In the genomic region with DNA sequence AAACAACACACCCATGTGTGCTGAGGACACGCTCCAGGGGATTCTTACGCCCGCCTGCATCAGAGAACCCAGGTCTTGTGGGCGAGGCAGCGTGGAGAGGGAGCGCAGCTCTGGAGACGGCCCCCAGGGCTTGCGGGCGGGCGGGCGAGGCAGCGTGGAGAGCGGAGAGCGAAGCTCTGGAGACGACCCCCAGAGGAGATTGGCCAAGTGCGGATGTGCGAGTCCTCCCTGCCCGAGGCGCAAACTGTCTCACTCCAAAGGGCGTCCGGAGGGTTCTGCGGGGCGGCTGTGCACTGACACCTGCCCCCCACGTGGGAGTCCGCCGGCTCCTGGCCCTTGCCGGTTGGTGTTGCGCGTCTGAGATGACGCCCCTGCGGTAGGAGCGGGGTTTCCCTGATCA, we compare ENCODE assay signal across 1 cellular context.
A peak's percentile ranks its signal among the peaks of the same experiment; 100 is the strongest.
TF ChIP-seq lines count a peak whose summit lies in the region.

No MANE protein-coding gene starts in this region.

TF ChIP-seq in HepG2, 621 proteins besides CTCF, POLR2A, EP300 and RAD21:
- TF ChIP-seq SAFB2 (CRISPR knock-in tag; IDR thresholded peaks at IDR 0.05; ENCODE audit: borderline replicate concordance, low read depth): no peak
- no peak for TF ChIP-seq ZNF7 (CRISPR knock-in tag; IDR thresholded peaks at IDR 0.05)
- no peak for TF ChIP-seq SIX1 (CRISPR knock-in tag; IDR thresholded peaks at IDR 0.05; ENCODE audit: borderline replicate concordance)
- TF ChIP-seq, protein P1, sequence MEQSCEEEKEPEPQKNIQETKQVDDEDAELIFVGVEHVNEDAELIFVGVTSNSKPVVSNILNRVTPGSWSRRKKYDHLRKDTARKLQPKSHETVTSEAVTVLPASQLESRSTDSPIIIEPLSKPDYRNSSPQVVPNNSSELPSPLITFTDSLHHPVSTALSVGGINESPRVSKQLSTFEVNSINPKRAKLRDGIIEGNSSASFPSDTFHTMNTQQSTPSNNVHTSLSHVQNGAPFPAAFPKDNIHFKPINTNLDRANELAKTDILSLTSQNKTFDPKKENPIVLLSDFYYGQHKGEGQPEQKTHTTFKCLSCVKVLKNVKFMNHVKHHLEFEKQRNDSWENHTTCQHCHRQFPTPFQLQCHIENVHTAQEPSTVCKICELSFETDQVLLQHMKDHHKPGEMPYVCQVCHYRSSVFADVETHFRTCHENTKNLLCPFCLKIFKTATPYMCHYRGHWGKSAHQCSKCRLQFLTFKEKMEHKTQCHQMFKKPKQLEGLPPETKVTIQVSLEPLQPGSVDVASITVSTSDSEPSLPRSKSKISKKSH (CRISPR knock-in tag; IDR thresholded peaks at IDR 0.05; ENCODE audit: borderline replicate concordance): no peak
- TF ChIP-seq SNRNP70 (IDR thresholded peaks at IDR 0.05; ENCODE audit: low read depth, low read length): no peak
- TF ChIP-seq, protein P2, sequence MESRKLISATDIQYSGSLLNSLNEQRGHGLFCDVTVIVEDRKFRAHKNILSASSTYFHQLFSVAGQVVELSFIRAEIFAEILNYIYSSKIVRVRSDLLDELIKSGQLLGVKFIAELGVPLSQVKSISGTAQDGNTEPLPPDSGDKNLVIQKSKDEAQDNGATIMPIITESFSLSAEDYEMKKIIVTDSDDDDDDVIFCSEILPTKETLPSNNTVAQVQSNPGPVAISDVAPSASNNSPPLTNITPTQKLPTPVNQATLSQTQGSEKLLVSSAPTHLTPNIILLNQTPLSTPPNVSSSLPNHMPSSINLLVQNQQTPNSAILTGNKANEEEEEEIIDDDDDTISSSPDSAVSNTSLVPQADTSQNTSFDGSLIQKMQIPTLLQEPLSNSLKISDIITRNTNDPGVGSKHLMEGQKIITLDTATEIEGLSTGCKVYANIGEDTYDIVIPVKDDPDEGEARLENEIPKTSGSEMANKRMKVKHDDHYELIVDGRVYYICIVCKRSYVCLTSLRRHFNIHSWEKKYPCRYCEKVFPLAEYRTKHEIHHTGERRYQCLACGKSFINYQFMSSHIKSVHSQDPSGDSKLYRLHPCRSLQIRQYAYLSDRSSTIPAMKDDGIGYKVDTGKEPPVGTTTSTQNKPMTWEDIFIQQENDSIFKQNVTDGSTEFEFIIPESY (CRISPR knock-in tag; IDR thresholded peaks at IDR 0.05): peak; percentile 43; the same call in 1 of the 2 replicates
- TF ChIP-seq, protein P3, sequence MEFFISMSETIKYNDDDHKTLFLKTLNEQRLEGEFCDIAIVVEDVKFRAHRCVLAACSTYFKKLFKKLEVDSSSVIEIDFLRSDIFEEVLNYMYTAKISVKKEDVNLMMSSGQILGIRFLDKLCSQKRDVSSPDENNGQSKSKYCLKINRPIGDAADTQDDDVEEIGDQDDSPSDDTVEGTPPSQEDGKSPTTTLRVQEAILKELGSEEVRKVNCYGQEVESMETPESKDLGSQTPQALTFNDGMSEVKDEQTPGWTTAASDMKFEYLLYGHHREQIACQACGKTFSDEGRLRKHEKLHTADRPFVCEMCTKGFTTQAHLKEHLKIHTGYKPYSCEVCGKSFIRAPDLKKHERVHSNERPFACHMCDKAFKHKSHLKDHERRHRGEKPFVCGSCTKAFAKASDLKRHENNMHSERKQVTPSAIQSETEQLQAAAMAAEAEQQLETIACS (CRISPR knock-in tag; IDR thresholded peaks at IDR 0.05): no peak
- TF ChIP-seq PAX8 (CRISPR knock-in tag; IDR thresholded peaks at IDR 0.05; ENCODE audit: borderline replicate concordance): no peak
- no peak for TF ChIP-seq POGK (CRISPR knock-in tag; conservative IDR thresholded peaks at IDR 0.05)
- peak; percentile 46; the same call in 1 of the 2 replicates for TF ChIP-seq ZBTB38 (CRISPR knock-in tag; IDR thresholded peaks at IDR 0.05)
- no peak for TF ChIP-seq CSRNP2 (CRISPR knock-in tag; conservative IDR thresholded peaks at IDR 0.05; ENCODE audit: low read depth)
- no peak for TF ChIP-seq NR3C1 (CRISPR knock-in tag; IDR thresholded peaks at IDR 0.05)
- no peak for TF ChIP-seq CBX5 (CRISPR knock-in tag; IDR thresholded peaks at IDR 0.05; ENCODE audit: borderline replicate concordance)
- no peak for TF ChIP-seq ZNF33B (CRISPR knock-in tag; IDR thresholded peaks at IDR 0.05)
- TF ChIP-seq GATAD2A (CRISPR knock-in tag; IDR thresholded peaks at IDR 0.05): no peak
- TF ChIP-seq ZMYM2 (CRISPR knock-in tag; IDR thresholded peaks at IDR 0.05): no peak
- no peak for TF ChIP-seq RBFOX2 (IDR thresholded peaks at IDR 0.05; ENCODE audit: low read depth, low read length)
- TF ChIP-seq AGO2 (optimal IDR thresholded peaks at IDR 0.05; ENCODE audit: low read depth, low read length): peak; percentile 46
- TF ChIP-seq ZFP62 (CRISPR knock-in tag; IDR thresholded peaks at IDR 0.05): no peak
- TF ChIP-seq CHCHD3 (CRISPR knock-in tag; IDR thresholded peaks at IDR 0.05): no peak
- TF ChIP-seq, protein P4, sequence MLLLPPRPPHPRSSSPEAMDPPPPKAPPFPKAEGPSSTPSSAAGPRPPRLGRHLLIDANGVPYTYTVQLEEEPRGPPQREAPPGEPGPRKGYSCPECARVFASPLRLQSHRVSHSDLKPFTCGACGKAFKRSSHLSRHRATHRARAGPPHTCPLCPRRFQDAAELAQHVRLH (CRISPR knock-in tag; IDR thresholded peaks at IDR 0.05; ENCODE audit: borderline replicate concordance, low read depth): no peak
- TF ChIP-seq, protein P5, sequence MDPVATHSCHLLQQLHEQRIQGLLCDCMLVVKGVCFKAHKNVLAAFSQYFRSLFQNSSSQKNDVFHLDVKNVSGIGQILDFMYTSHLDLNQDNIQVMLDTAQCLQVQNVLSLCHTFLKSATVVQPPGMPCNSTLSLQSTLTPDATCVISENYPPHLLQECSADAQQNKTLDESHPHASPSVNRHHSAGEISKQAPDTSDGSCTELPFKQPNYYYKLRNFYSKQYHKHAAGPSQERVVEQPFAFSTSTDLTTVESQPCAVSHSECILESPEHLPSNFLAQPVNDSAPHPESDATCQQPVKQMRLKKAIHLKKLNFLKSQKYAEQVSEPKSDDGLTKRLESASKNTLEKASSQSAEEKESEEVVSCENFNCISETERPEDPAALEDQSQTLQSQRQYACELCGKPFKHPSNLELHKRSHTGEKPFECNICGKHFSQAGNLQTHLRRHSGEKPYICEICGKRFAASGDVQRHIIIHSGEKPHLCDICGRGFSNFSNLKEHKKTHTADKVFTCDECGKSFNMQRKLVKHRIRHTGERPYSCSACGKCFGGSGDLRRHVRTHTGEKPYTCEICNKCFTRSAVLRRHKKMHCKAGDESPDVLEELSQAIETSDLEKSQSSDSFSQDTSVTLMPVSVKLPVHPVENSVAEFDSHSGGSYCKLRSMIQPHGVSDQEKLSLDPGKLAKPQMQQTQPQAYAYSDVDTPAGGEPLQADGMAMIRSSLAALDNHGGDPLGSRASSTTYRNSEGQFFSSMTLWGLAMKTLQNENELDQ (CRISPR knock-in tag; IDR thresholded peaks at IDR 0.05; ENCODE audit: borderline replicate concordance): no peak
- TF ChIP-seq XRCC5 (optimal IDR thresholded peaks at IDR 0.05; ENCODE audit: low read length): no peak
- no peak for TF ChIP-seq TAF15 (IDR thresholded peaks at IDR 0.05; ENCODE audit: low read depth, low read length, poor library complexity, severe bottlenecking)
- peak; percentile 12 for TF ChIP-seq SRSF1 (optimal IDR thresholded peaks at IDR 0.05; ENCODE audit: low read depth, low read length)
- no peak for TF ChIP-seq ZNF564 (CRISPR knock-in tag; IDR thresholded peaks at IDR 0.05)
- no peak for TF ChIP-seq TCF7L2 (IDR thresholded peaks at IDR 0.05; ENCODE audit: low read depth, low read length)
TF ChIP-seq in HepG2: peak in this region for 4.
